ENCODE assay signal across 19 cellular contexts in genomic region chr13:77720988-77721387, GRCh38. TPM values are rescaled to one million over a fixed set of nuclear protein-coding genes. Genes with fewer than 3 reads are reported as not detected.
DNase-seq lines count a peak whose midpoint lies in the region; ATAC-seq, FAIRE-seq and TF ChIP-seq lines count a peak whose summit lies in the region.
"Had no signal": no experiment of that assay in that cellular context is flagged by ENCODE, and none has a peak within 500 bp of the region (broad histone marks: within the 10 kb centered on the region; RNA-seq: fewer than 3 reads in every experiment).

No MANE protein-coding gene starts in this region.

- intact Hi-C loops in activated CD8-positive, alpha-beta T cell treated with anti-CD3 and anti-CD28 coated beads for 36 hours (cut with micrococcal nuclease) = no loop called here
- intact Hi-C loops in sigmoid colon (cut with DNase I) (no loop called here), psoas muscle (cut with DNase I) (no loop called here)

- H3K9me3 Mint-ChIP-seq in activated CD8-positive, alpha-beta T cell treated with anti-CD3 and anti-CD28 coated beads for 36 hours = no peaks in the 10 kb centered on the region
- H3K9me3 Mint-ChIP-seq in activated CD8-positive, alpha-beta T cell treated with anti-CD3 and anti-CD28 coated beads, Interleukin-2, amount 10 ng/mL, durations not matched to agents 7 days and 5 days (ENCODE audit: insufficient read depth) = peaks cover 7% of the 10 kb centered on the region
- H3K9me3 Mint-ChIP-seq in activated naive CD8-positive, alpha-beta T cell treated with anti-CD3 and anti-CD28 coated beads for 36 hours = peaks cover 2% of the 10 kb centered on the region

- H3K9me3 ChIP-seq in sigmoid colon (no peaks in the 10 kb centered on the region), psoas muscle (no peaks in the 10 kb centered on the region)
- H3K9me3 ChIP-seq: HAP-1 had no signal

- 94 to 96% methylated on average over 5 of the region's 5 CpGs for WGBS in sigmoid colon, 2 donors
- 87 to 94% (median 89%) methylated on average over 5 of the region's 5 CpGs for WGBS in psoas muscle, 3 donors

- peak overlapping the region; percentile 56 for H3K27ac Mint-ChIP-seq in activated CD8-positive, alpha-beta T cell treated with anti-CD3 and anti-CD28 coated beads for 36 hours
- H3K27ac Mint-ChIP-seq in activated CD8-positive, alpha-beta T cell treated with anti-CD3 and anti-CD28 coated beads, Interleukin-2, amount 10 ng/mL, durations not matched to agents 7 days and 5 days = no peak overlapping the region
- H3K27ac Mint-ChIP-seq in activated naive CD8-positive, alpha-beta T cell treated with anti-CD3 and anti-CD28 coated beads for 36 hours = peak overlapping the region; percentile 52

- H3K27ac ChIP-seq in sigmoid colon (no peak overlapping the region), psoas muscle (no peak overlapping the region)
- H3K27ac ChIP-seq: PC-9, SK-N-MC had no signal

- no peak overlapping the region for H3K4me3 Mint-ChIP-seq in activated CD8-positive, alpha-beta T cell treated with anti-CD3 and anti-CD28 coated beads for 36 hours
- no peak overlapping the region for H3K4me3 Mint-ChIP-seq in activated CD8-positive, alpha-beta T cell treated with anti-CD3 and anti-CD28 coated beads, Interleukin-2, amount 10 ng/mL, durations not matched to agents 7 days and 5 days
- no peak overlapping the region for H3K4me3 Mint-ChIP-seq in activated naive CD8-positive, alpha-beta T cell treated with anti-CD3 and anti-CD28 coated beads for 36 hours

- H3K36me3 Mint-ChIP-seq in activated CD8-positive, alpha-beta T cell treated with anti-CD3 and anti-CD28 coated beads for 36 hours (ENCODE audit: low read depth) = peaks cover 42% of the 10 kb centered on the region
- H3K36me3 Mint-ChIP-seq in activated CD8-positive, alpha-beta T cell treated with anti-CD3 and anti-CD28 coated beads, Interleukin-2, amount 10 ng/mL, durations not matched to agents 7 days and 5 days (ENCODE audit: low read depth) = peaks cover 62% of the 10 kb centered on the region
- H3K36me3 Mint-ChIP-seq in activated naive CD8-positive, alpha-beta T cell treated with anti-CD3 and anti-CD28 coated beads for 36 hours = peaks cover 53% of the 10 kb centered on the region

- no peak overlapping the region for H3K4me3 ChIP-seq in sigmoid colon
- H3K4me3 ChIP-seq in psoas muscle = no peak overlapping the region
- H3K4me3 ChIP-seq: HAP-1, K562, PC-9, SK-N-MC had no signal

- POLR2A ChIA-PET in activated CD8-positive, alpha-beta T cell treated with anti-CD3 and anti-CD28 coated beads for 36 hours (lab: Charles Lee) = no interaction called here
- POLR2A ChIA-PET in activated CD8-positive, alpha-beta T cell treated with anti-CD3 and anti-CD28 coated beads, Interleukin-2, amount 10 ng/mL, durations not matched to agents 7 days and 5 days (lab: Charles Lee) = no interaction called here

- H3K27me3 ChIP-seq in sigmoid colon (no peaks in the 10 kb centered on the region), psoas muscle (ENCODE audit: insufficient read depth in 3 of 3, low read length in 2 of 3) (no peaks in the 10 kb centered on the region)

- no peak for TF ChIP-seq EP300 in sigmoid colon (IDR thresholded peaks at IDR 0.05)

- H3K27me3 Mint-ChIP-seq in activated CD8-positive, alpha-beta T cell treated with anti-CD3 and anti-CD28 coated beads for 36 hours = no peaks in the 10 kb centered on the region
- no peaks in the 10 kb centered on the region for H3K27me3 Mint-ChIP-seq in activated CD8-positive, alpha-beta T cell treated with anti-CD3 and anti-CD28 coated beads, Interleukin-2, amount 10 ng/mL, durations not matched to agents 7 days and 5 days (ENCODE audit: low read depth)
- no peaks in the 10 kb centered on the region for H3K27me3 Mint-ChIP-seq in activated naive CD8-positive, alpha-beta T cell treated with anti-CD3 and anti-CD28 coated beads for 36 hours

- H3K4me1 ChIP-seq in sigmoid colon (no peaks in the 10 kb centered on the region), psoas muscle (no peaks in the 10 kb centered on the region)

- TF ChIP-seq CTCF in activated CD8-positive, alpha-beta T cell treated with anti-CD3 and anti-CD28 coated beads for 36 hours (IDR thresholded peaks at IDR 0.05) = no peak
- no peak for TF ChIP-seq CTCF in sigmoid colon (IDR thresholded peaks at IDR 0.05)
- TF ChIP-seq CTCF in psoas muscle (IDR thresholded peaks at IDR 0.05) = no peak

- peak; percentile 79 for FAIRE-seq in GM19239 (lab: Jason Lieb, UNC)
- FAIRE-seq: A204.1, G401.6, K562 had no signal

- CTCF ChIA-PET in activated CD8-positive, alpha-beta T cell treated with anti-CD3 and anti-CD28 coated beads for 36 hours (lab: Charles Lee) = interaction anchor here (1.0 to 1.1 kb wide), 2 partner anchors 21 to 128 kb away, joined by 3 to 4 read pairs; no protein-coding TSS in a partner anchor
- CTCF ChIA-PET in activated CD8-positive, alpha-beta T cell treated with anti-CD3 and anti-CD28 coated beads, Interleukin-2, amount 10 ng/mL, durations not matched to agents 7 days and 5 days (lab: Charles Lee) = interaction anchor here (1.1 kb wide), 1 partner anchor 11 kb away, joined by 3 read pairs; no protein-coding TSS in a partner anchor

- no peak for DNase-seq in activated CD8-positive, alpha-beta T cell treated with anti-CD3 and anti-CD28 coated beads for 36 hours
- no peak for DNase-seq in activated CD8-positive, alpha-beta T cell treated with anti-CD3 and anti-CD28 coated beads, Interleukin-2, amount 10 ng/mL, durations not matched to agents 7 days and 5 days
- no peak for DNase-seq in GM19239 (ENCODE audit: insufficient read length, low spot score)
- DNase-seq in activated naive CD8-positive, alpha-beta T cell treated with anti-CD3 and anti-CD28 coated beads for 36 hours = no peak
- no peak for DNase-seq in sigmoid colon
- no peak for DNase-seq in SIG-M5 treated with dmso at 0.1 percent for 504 hours (lab: John Stamatoyannopoulos, UW; ENCODE audit: unreplicated experiment)
- DNase-seq in SKM-1 (lab: John Stamatoyannopoulos, UW; ENCODE audit: unreplicated experiment) = no peak
- DNase-seq in psoas muscle = no peak
- DNase-seq: DMS79, NCI-H1092, NCI-H2107, NCI-H226, NCI-H526 treated with DMSO at 0.1 percent for 48 hours, PC-9 had no signal

- H3K4me1 Mint-ChIP-seq in activated CD8-positive, alpha-beta T cell treated with anti-CD3 and anti-CD28 coated beads for 36 hours (ENCODE audit: low read depth) = peaks cover 49% of the 10 kb centered on the region
- peaks cover 30% of the 10 kb centered on the region for H3K4me1 Mint-ChIP-seq in activated CD8-positive, alpha-beta T cell treated with anti-CD3 and anti-CD28 coated beads, Interleukin-2, amount 10 ng/mL, durations not matched to agents 7 days and 5 days (ENCODE audit: low read depth)
- H3K4me1 Mint-ChIP-seq in activated naive CD8-positive, alpha-beta T cell treated with anti-CD3 and anti-CD28 coated beads for 36 hours = peaks cover 52% of the 10 kb centered on the region

- no peaks in the 10 kb centered on the region for H3K36me3 ChIP-seq in sigmoid colon
- peaks cover 0 to 19% of the 10 kb centered on the region in 2 donors for H3K36me3 ChIP-seq in psoas muscle (ENCODE audit: insufficient read depth in 1 of 2, low read depth in 1 of 2)

- no peak for TF ChIP-seq POLR2A in sigmoid colon (IDR thresholded peaks at IDR 0.05)

- ATAC-seq in activated CD8-positive, alpha-beta T cell treated with anti-CD3 and anti-CD28 coated beads for 36 hours = no peak
- no peak for ATAC-seq in activated CD8-positive, alpha-beta T cell treated with anti-CD3 and anti-CD28 coated beads, Interleukin-2, amount 10 ng/mL, durations not matched to agents 7 days and 5 days
- no peak for ATAC-seq in psoas muscle
- ATAC-seq: K562 had no signal

RNA-seq across cellular contexts. Expression of gene SLAIN1, which starts 23.5 kb away (rescaled TPM):
- total RNA-seq in activated CD8-positive, alpha-beta T cell treated with anti-CD3 and anti-CD28 coated beads for 36 hours = 10 to 100 TPM; 26.5 to 32.0 TPM
- 10 to 100 TPM; 27.0 to 29.5 TPM for total RNA-seq in activated CD8-positive, alpha-beta T cell treated with anti-CD3 and anti-CD28 coated beads, Interleukin-2, amount 10 ng/mL, durations not matched to agents 7 days and 5 days
- total RNA-seq in activated naive CD8-positive, alpha-beta T cell treated with anti-CD3 and anti-CD28 coated beads for 36 hours = 10 to 100 TPM; 29.3 to 31.3 TPM
- total RNA-seq in sigmoid colon = 10 to 100 TPM in 3 of 4 donors, 1 to 10 TPM in 1; 6.5 to 19.3 (median 13.0) TPM
- polyA plus RNA-seq in sigmoid colon = 1 to 10 TPM in 2 of 3 donors, under 1 TPM in 1; 0.69 to 4.9 (median 2.4) TPM
- total RNA-seq in psoas muscle = 1 to 10 TPM; 3.1 to 6.6 (median 4.2) TPM
- 1 to 10 TPM in 2 of 3 donors, under 1 TPM in 1; 0.69 to 2.9 (median 2.3) TPM for polyA plus RNA-seq in psoas muscle
